1 cellular context compared by ENCODE assay signal in the genomic region with DNA sequence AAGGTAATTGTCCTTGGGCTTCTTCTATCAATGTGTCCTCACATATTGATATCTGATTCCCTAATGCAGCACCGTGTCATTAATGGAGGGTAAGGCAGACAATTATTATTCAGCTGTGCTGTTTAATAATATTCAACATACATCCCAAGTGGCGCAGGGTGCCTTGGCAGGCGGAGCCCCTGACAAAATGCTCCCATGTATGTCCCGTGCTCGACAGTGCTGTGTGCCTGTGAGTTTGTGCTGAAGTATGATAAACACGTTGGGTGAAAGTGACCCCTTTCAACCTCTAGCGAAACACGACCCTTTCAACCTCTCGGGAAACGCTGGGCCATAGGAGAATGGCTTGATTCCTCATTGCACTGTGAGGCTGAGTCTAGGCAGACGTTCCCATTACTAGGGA.
TF ChIP-seq lines count a peak whose summit lies in the region.

No MANE protein-coding gene starts in this region.

TF ChIP-seq in K562, 482 proteins besides CTCF, POLR2A, EP300 and RAD21:
- TF ChIP-seq PCBP2 (IDR thresholded peaks at IDR 0.05; ENCODE audit: low read depth, low read length, poor library complexity, severe bottlenecking) (no peak), ZNF436 (CRISPR knock-in tag; IDR thresholded peaks at IDR 0.05) (no peak), ZNF830 (CRISPR knock-in tag; IDR thresholded peaks at IDR 0.05) (no peak), TEAD1 (CRISPR knock-in tag; IDR thresholded peaks at IDR 0.05) (no peak), ZNF282 (CRISPR knock-in tag; IDR thresholded peaks at IDR 0.05) (no peak)
- TF ChIP-seq, protein P1, sequence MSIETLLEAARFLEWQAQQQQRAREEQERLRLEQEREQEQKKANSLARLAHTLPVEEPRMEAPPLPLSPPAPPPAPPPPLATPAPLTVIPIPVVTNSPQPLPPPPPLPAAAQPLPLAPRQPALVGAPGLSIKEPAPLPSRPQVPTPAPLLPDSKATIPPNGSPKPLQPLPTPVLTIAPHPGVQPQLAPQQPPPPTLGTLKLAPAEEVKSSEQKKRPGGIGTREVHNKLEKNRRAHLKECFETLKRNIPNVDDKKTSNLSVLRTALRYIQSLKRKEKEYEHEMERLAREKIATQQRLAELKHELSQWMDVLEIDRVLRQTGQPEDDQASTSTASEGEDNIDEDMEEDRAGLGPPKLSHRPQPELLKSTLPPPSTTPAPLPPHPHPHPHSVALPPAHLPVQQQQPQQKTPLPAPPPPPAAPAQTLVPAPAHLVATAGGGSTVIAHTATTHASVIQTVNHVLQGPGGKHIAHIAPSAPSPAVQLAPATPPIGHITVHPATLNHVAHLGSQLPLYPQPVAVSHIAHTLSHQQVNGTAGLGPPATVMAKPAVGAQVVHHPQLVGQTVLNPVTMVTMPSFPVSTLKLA (conservative IDR thresholded peaks at IDR 0.05): no peak
- TF ChIP-seq, protein P2, sequence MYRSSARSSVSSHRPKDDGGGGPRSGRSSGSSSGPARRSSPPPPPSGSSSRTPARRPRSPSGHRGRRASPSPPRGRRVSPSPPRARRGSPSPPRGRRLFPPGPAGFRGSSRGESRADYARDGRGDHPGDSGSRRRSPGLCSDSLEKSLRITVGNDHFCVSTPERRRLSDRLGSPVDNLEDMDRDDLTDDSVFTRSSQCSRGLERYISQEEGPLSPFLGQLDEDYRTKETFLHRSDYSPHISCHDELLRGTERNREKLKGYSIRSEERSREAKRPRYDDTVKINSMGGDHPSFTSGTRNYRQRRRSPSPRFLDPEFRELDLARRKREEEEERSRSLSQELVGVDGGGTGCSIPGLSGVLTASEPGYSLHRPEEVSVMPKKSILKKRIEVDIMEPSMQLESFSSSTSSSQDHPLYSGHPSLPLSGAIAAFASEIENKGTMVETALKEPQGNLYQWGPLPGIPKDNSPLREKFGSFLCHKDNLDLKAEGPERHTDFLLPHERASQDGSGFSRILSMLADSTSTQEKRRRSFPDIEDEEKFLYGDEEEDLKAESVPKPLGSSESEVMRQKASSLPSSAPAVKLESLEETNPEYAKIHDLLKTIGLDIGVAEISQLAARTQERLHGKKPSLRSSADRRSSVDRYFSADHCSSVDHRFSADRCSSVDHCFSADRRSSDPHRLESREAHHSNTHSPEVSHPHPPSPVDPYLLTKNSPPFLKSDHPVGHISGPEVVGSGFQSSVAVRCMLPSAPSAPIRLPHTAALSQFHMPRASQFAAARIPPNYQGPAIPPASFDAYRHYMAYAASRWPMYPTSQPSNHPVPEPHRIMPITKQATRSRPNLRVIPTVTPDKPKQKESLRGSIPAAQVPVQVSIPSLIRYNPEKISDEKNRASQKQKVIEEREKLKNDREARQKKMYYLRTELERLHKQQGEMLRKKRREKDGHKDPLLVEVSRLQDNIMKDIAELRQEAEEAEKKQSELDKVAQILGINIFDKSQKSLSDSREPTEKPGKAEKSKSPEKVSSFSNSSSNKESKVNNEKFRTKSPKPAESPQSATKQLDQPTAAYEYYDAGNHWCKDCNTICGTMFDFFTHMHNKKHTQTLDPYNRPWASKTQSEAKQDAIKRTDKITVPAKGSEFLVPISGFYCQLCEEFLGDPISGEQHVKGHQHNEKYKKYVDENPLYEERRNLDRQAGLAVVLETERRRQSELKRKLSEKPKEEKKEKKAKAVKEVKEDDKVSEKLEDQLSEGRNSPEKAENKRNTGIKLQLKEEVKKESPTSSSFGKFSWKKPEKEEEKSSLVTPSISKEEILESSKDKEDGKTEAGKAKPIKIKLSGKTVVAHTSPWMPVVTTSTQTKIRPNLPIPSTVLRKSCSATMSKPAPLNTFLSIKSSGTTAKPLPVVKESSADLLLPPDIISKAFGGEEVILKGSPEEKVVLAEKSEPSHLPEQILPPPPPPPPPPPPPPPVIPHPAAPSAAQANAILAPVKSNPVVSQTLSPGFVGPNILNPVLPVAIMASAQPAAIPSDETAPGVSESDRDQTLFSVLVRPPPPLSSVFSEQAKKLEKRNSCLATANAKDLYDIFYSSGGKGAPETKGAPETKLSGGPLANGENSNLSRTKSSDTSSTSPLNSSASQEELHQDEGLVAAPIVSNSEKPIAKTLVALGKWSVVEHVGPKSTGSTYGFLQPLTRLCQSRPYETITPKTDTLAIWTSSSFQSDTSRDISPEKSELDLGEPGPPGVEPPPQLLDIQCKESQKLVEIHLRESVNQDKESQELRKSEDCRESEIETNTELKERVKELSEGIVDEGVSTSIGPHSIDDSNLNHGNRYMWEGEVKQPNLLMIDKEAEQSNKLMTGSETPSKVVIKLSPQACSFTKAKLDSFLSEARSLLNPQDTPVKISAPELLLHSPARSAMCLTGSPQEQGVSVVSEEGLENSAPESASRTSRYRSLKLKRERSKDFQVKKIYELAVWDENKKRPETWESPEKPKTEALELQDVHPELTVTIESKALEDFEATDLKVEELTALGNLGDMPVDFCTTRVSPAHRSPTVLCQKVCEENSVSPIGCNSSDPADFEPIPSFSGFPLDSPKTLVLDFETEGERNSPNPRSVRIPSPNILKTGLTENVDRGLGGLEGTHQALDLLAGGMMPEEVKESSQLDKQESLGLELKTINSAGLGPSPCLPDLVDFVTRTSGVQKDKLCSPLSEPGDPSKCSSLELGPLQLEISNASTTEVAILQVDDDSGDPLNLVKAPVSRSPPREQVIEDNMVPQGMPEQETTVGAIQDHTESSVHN (IDR thresholded peaks at IDR 0.05; ENCODE audit: borderline replicate concordance in 1 of 2, low read depth in 1 of 2): no peak
